7 cellular contexts compared by ENCODE assay signal in genomic region chr12:5507944-5508343, GRCh38.
"Had no signal": no experiment of that assay in that cellular context is flagged by ENCODE, and none has a peak within 500 bp of the region (broad histone marks: within the 10 kb centered on the region; RNA-seq: fewer than 3 reads in every experiment).

No MANE protein-coding gene starts in this region.

- H3K9me3 ChIP-seq: HAP-1 had no signal

- H3K9me3 Mint-ChIP-seq: GM23338, HFFc6, IgD-negative memory B cell had no signal

- H3K4me3 Mint-ChIP-seq: GM23338, HFFc6 had no signal

- H3K36me3 ChIP-seq: HAP-1 had no signal

- ATAC-seq: GM23338, HCT116, HepG2 had no signal

- H3K4me1 ChIP-seq: HAP-1 had no signal

- DNase-seq: HFFc6 had no signal

- H3K36me3 Mint-ChIP-seq: IgD-negative memory B cell had no signal

- H3K27ac Mint-ChIP-seq: GM23338, HFFc6 had no signal

- H3K4me3 ChIP-seq: GM23338, HAP-1 had no signal

- H3K4me1 Mint-ChIP-seq: IgD-negative memory B cell had no signal

- H3K27ac ChIP-seq: HL-60 had no signal
